ENCODE assay signal across 1 cellular context in genomic region chr1:150561830-150562367, GRCh38.
TF ChIP-seq lines count a peak whose summit lies in the region.

No MANE protein-coding gene starts in this region.

TF ChIP-seq in K562, 482 proteins besides CTCF, POLR2A, EP300 and RAD21 (continues in another document):
- no peak for TF ChIP-seq ZNF175 (CRISPR knock-in tag; IDR thresholded peaks at IDR 0.05; ENCODE audit: low read depth)
- TF ChIP-seq RERE (CRISPR knock-in tag; IDR thresholded peaks at IDR 0.05; ENCODE audit: borderline replicate concordance): no peak
- no peak for TF ChIP-seq CBX8 (IDR thresholded peaks at IDR 0.05; ENCODE audit: borderline replicate concordance, extremely low read depth, low read depth, low read length, poor library complexity, severe bottlenecking)
- no peak for TF ChIP-seq ZZZ3 (IDR thresholded peaks at IDR 0.05)
- TF ChIP-seq LARP7 (IDR thresholded peaks at IDR 0.05): 0 out of 2 replicates have a peak, but pooled peaks have one; percentile 76
- TF ChIP-seq BHLHE40 (IDR thresholded peaks at IDR 0.05; ENCODE audit: low read length): peak; percentile 77
- peak; percentile 43 for TF ChIP-seq USF2 (CRISPR knock-in tag; IDR thresholded peaks at IDR 0.05)
- 0 out of 2 replicates have a peak, but pooled peaks have one; percentile 42 for TF ChIP-seq ILF3 (IDR thresholded peaks at IDR 0.05; ENCODE audit: borderline replicate concordance)
- TF ChIP-seq SAP30 (IDR thresholded peaks at IDR 0.05; ENCODE audit: borderline replicate concordance, insufficient read depth, low read depth, low read length, poor library complexity, severe bottlenecking): peak; percentile 29
- no peak for TF ChIP-seq ZNF584 (CRISPR knock-in tag; IDR thresholded peaks at IDR 0.05; ENCODE audit: low read depth)
- peak; percentile 88 for TF ChIP-seq HMGN3 (IDR thresholded peaks at IDR 0.05; ENCODE audit: borderline replicate concordance, extremely low read depth, insufficient read length, low read depth, low read length)
- TF ChIP-seq SMC3 (conservative IDR thresholded peaks at IDR 0.05; ENCODE audit: insufficient read depth, low read depth, low read length): no peak
- peak; percentile 51 for TF ChIP-seq POLR2B (IDR thresholded peaks at IDR 0.05; ENCODE audit: low read depth, partially characterized antibody)
- peak; percentile 87; the same call in 1 of the 2 replicates for TF ChIP-seq DNMT1 (IDR thresholded peaks at IDR 0.05)
- peak; percentile 35 for TF ChIP-seq SP1 (CRISPR knock-in tag; IDR thresholded peaks at IDR 0.05)
- peak in 1 of 2 experiments; percentile 45; a peak in 2 of 4 replicates for TF ChIP-seq ZNF318 (IDR thresholded peaks at IDR 0.05; ENCODE audit: borderline replicate concordance in 1 of 2, low read depth in 1 of 2)
- TF ChIP-seq GTF3C2 (IDR thresholded peaks at IDR 0.05; ENCODE audit: borderline replicate concordance, extremely low read depth, insufficient read length): no peak
- TF ChIP-seq ZNF75A (CRISPR knock-in tag; IDR thresholded peaks at IDR 0.05): no peak
- TF ChIP-seq ELF4 (CRISPR knock-in tag; IDR thresholded peaks at IDR 0.05): 0 out of 2 replicates have a peak, but pooled peaks have one; percentile 15
- TF ChIP-seq NKRF (IDR thresholded peaks at IDR 0.05; ENCODE audit: borderline replicate concordance): peak; percentile 54; the same call in 1 of the 2 replicates
- TF ChIP-seq ZNF589 (CRISPR knock-in tag; IDR thresholded peaks at IDR 0.05; ENCODE audit: low read depth): 0 out of 2 replicates have a peak, but pooled peaks have one; percentile 52
- peak; percentile 78 for TF ChIP-seq NRF1 (conservative IDR thresholded peaks at IDR 0.05 in 1 of 2, IDR thresholded peaks at IDR 0.05 in 1 of 2)
- peak; percentile 53 for TF ChIP-seq BRD9 (IDR thresholded peaks at IDR 0.05; ENCODE audit: low read depth, partially characterized antibody)
- TF ChIP-seq HIVEP1 (CRISPR knock-in tag; IDR thresholded peaks at IDR 0.05): no peak
- TF ChIP-seq VEZF1 (CRISPR knock-in tag; IDR thresholded peaks at IDR 0.05): peak; percentile 95
- TF ChIP-seq POLR2H (tag; IDR thresholded peaks at IDR 0.05; ENCODE audit: low read depth): peak; percentile 59; the same call in 1 of the 2 replicates
- TF ChIP-seq ZNF140 (CRISPR knock-in tag; IDR thresholded peaks at IDR 0.05): no peak
- peak; percentile 35; the same call in 1 of the 2 replicates for TF ChIP-seq RAD51 (IDR thresholded peaks at IDR 0.05; ENCODE audit: borderline replicate concordance, low read depth)
- no peak for TF ChIP-seq ZNF224 (CRISPR knock-in tag; IDR thresholded peaks at IDR 0.05)
- no peak for TF ChIP-seq ZNF766 (CRISPR knock-in tag; conservative IDR thresholded peaks at IDR 0.05)
- peak; percentile 64; the same call in 1 of the 2 replicates for TF ChIP-seq NFRKB (IDR thresholded peaks at IDR 0.05; ENCODE audit: low read depth)
- TF ChIP-seq RB1 (IDR thresholded peaks at IDR 0.05; ENCODE audit: low read depth): peak; percentile 27; the same call in 1 of the 2 replicates
- TF ChIP-seq CXXC5 (CRISPR knock-in tag; IDR thresholded peaks at IDR 0.05): peak; percentile 27; the same call in 1 of the 2 replicates
- no peak for TF ChIP-seq ATF1 (CRISPR knock-in tag; IDR thresholded peaks at IDR 0.05)
- peak; percentile 70 for TF ChIP-seq ATF1 (tag; IDR thresholded peaks at IDR 0.05)
- 0 out of 2 replicates have a peak, but pooled peaks have one; percentile 54 for TF ChIP-seq KAT7 (CRISPR knock-in tag; IDR thresholded peaks at IDR 0.05; ENCODE audit: borderline replicate concordance)
- no peak for TF ChIP-seq IRF9 (tag; IDR thresholded peaks at IDR 0.05)
